10 cellular contexts compared by ENCODE assay signal in the genomic region with DNA sequence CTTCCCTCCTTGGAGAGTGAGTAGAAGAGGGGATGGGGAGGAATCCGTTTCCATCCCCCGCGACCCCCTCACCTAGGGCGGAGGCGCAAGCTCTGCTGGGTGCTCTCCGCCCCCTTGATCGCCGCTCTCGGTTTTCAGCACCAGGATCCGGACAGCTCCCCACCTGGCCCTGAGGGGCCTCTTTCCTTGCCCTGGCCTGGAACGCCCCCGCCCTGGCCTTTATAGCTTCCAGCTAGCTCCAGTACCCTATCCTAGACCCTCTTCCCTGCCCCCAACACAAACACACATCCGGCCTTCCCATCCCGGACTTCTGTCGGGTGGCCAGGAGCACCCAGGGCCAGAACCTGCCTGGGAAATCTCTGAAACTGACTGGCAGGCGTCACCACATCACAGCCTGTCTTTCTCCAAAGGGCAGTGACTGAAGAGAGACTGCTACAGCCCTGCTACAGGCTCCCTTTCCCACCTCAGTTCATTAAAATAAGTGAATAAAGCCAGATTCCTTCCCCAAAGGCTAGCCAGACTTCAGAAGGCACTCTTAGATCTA.
A peak's percentile ranks its signal among the peaks of the same experiment; 100 is the strongest.
DNase-seq lines count a peak whose midpoint lies in the region; ATAC-seq, FAIRE-seq and TF ChIP-seq lines count a peak whose summit lies in the region.
"Had no signal": no experiment of that assay in that cellular context is flagged by ENCODE, and none has a peak within 500 bp of the region (broad histone marks: within the 10 kb centered on the region; RNA-seq: fewer than 3 reads in every experiment).

No MANE protein-coding gene starts in this region.

- peak; percentile 39 for DNase-seq in AG08395 (ENCODE audit: low spot score)
- DNase-seq in GM23248: peak; percentile 46
- DNase-seq in K562 (ENCODE audit: extremely low read depth in 1 of 4, low spot score in 3 of 4): peak; percentile 61 to 86 (median 82)
- no peak for DNase-seq in left lung
- no peak for DNase-seq in NCI-H2029 treated with DMSO at 0.1 percent for 48 hours (lab: John Stamatoyannopoulos, UW)
- DNase-seq in epidermal melanocyte (ENCODE audit: insufficient read length, low spot score): no peak
- DNase-seq in Kasumi-1 (lab: John Stamatoyannopoulos, UW): no peak
- DNase-seq: NCI-H748 treated with DMSO at 0.1 percent for 48 hours had no signal

- H3K4me2 ChIP-seq in GM23248 (ENCODE audit: unreplicated experiment) (no peak overlapping the region), K562 (ENCODE audit: insufficient read depth, low read length) (no peak overlapping the region)

- in situ Hi-C loops in GM23248 (cut with MboI): no loop called here
- in situ Hi-C loops in K562 (cut with MboI): no loop called here

- H4K20me1 ChIP-seq in GM23248 (ENCODE audit: insufficient read depth) (no peaks in the 10 kb centered on the region), K562 (replicated peaks; ENCODE audit: control insufficient read depth, insufficient read depth, low read length) (peaks cover 14% of the 10 kb centered on the region)

- no peaks in the 10 kb centered on the region for H3K9me2 ChIP-seq in GM23248 (ENCODE audit: insufficient read depth)

- H3K9ac ChIP-seq in GM23248 (no peak overlapping the region), K562 (ENCODE audit: insufficient read depth in 1 of 2, low read depth in 2 of 2, low read length in 2 of 2) (no peak overlapping the region)

- intact Hi-C loops in K562 (cut with micrococcal nuclease): no loop called here
- intact Hi-C loops in left lung (cut with DNase I): no loop called here

- H3F3A ChIP-seq in GM23248 (ENCODE audit: insufficient read depth): peaks cover 12% of the 10 kb centered on the region

- H3K27me3 ChIP-seq in GM23248 (replicated peaks; ENCODE audit: insufficient read depth) (peaks cover 22% of the 10 kb centered on the region), K562 (ENCODE audit: control insufficient read depth in 2 of 2, insufficient read depth in 2 of 2, low read length in 2 of 2) (peaks cover 34 to 69% of the 10 kb centered on the region in 2 experiments), left lung (peaks cover 52 to 85% of the 10 kb centered on the region in 2 donors)

- peaks cover 4% of the 10 kb centered on the region for H3K9me1 ChIP-seq in K562 (ENCODE audit: control insufficient read depth, insufficient read depth, low read length)

- H3K4me3 ChIP-seq in GM23248 (no peak overlapping the region), K562 (no peak overlapping the region), left lung (no peak overlapping the region)
- H3K4me3 ChIP-seq: lung had no signal

- no peak for FAIRE-seq in K562 (lab: Jason Lieb, UNC)

- no peak overlapping the region for H3K27ac ChIP-seq in GM23248
- no peak overlapping the region for H3K27ac ChIP-seq in K562 (ENCODE audit: extremely low read depth, low read depth, low read length)
- H3K27ac ChIP-seq in left lung: no peak overlapping the region

- ATAC-seq in K562: peak; percentile 79
- peak; percentile 34 for ATAC-seq in left lung
- no peak for ATAC-seq in GM18517 (IDR thresholded peaks at IDR 0.05; ENCODE audit: unreplicated experiment)

- H2AFZ ChIP-seq in GM23248: no peak overlapping the region
- H2AFZ ChIP-seq in K562 (ENCODE audit: low read depth, low read length): no peak overlapping the region

- CTCF ChIA-PET in K562 (lab: Yijun Ruan, JAX; ENCODE audit: low intra/inter-chr PET ratio): no interaction called here

- TF ChIP-seq EP300 in K562 (IDR thresholded peaks at IDR 0.05; ENCODE audit: low read length): no peak

- POLR2A ChIA-PET in K562 (lab: Yijun Ruan, JAX): interaction anchor here (0.6 to 0.7 kb wide), 2 partner anchors 443 to 692 kb away, joined by 3 read pairs; no protein-coding TSS in a partner anchor

- TF ChIP-seq POLR2A in K562 (conservative IDR thresholded peaks at IDR 0.05): no peak

- H3K9me3 ChIP-seq in GM23248 (ENCODE audit: low read depth) (no peaks in the 10 kb centered on the region), K562 (replicated peaks; ENCODE audit: control insufficient read depth, insufficient read depth, low read depth, low read length) (no peaks in the 10 kb centered on the region), left lung (no peaks in the 10 kb centered on the region)

- no peak for TF ChIP-seq CTCF in K562 (IDR thresholded peaks at IDR 0.05 in 2 of 3, conservative IDR thresholded peaks at IDR 0.05 in 1 of 3; ENCODE audit: insufficient read depth in 2 of 3, low read depth in 1 of 3, low read length in 3 of 3)
- TF ChIP-seq CTCF in left lung (IDR thresholded peaks at IDR 0.05): no peak

- TF ChIP-seq RAD21 in K562 (CRISPR knock-in tag; conservative IDR thresholded peaks at IDR 0.05 in 1 of 2, IDR thresholded peaks at IDR 0.05 in 1 of 2): no peak

- H3K4me1 ChIP-seq in GM23248 (ENCODE audit: insufficient read depth) (peaks cover 20% of the 10 kb centered on the region), K562 (replicated peaks in 1 of 2; ENCODE audit: control insufficient read depth in 2 of 2, insufficient read depth in 2 of 2, low read length in 2 of 2) (peaks cover 0 to 24% of the 10 kb centered on the region in 2 experiments; a peak in 2 of 5 replicates), left lung (peaks cover 11 to 25% of the 10 kb centered on the region in 2 donors)

- 7 to 13% methylated on average over 13 to 16 of the region's 16 CpGs for WGBS in GM23248 (ENCODE audit: low coverage in 1 of 2, low lambda C conversion rate in 2 of 2, missing lambda C conversion rate in 2 of 2), 2 experiments
- WGBS in K562 (ENCODE audit: insufficient coverage, low coverage, missing lambda C conversion rate): 5% methylated on average over 16 of the region's 16 CpGs

- no peaks in the 10 kb centered on the region for H3K36me3 ChIP-seq in GM23248 (ENCODE audit: low read depth)
- no peaks in the 10 kb centered on the region for H3K36me3 ChIP-seq in K562 (ENCODE audit: control insufficient read depth, insufficient read depth, low read length)
- no peaks in the 10 kb centered on the region for H3K36me3 ChIP-seq in left lung

- no TSS peak for BruUV-seq in K562 (replicated peaks; lab: Mats Ljungman, UMichigan)

- H3K79me2 ChIP-seq in GM23248 (ENCODE audit: insufficient read depth) (no peaks in the 10 kb centered on the region), K562 (ENCODE audit: control insufficient read depth, insufficient read depth, low read length) (no peaks in the 10 kb centered on the region)

TF ChIP-seq in K562, 482 proteins besides CTCF, POLR2A, EP300 and RAD21 (continues in another document):
- TF ChIP-seq CBFA2T2 (conservative IDR thresholded peaks at IDR 0.05) (no peak), ZNF518B (CRISPR knock-in tag; IDR thresholded peaks at IDR 0.05) (no peak), ZNF263 (CRISPR knock-in tag; IDR thresholded peaks at IDR 0.05; ENCODE audit: borderline replicate concordance) (no peak), ATF7 (IDR thresholded peaks at IDR 0.05) (no peak), TSC22D4 (tag; IDR thresholded peaks at IDR 0.05) (no peak), ZNF174 (CRISPR knock-in tag; IDR thresholded peaks at IDR 0.05) (no peak), POLR3G (IDR thresholded peaks at IDR 0.05; ENCODE audit: extremely low read depth, insufficient read length, insufficient replicate concordance) (no peak), RB1 (IDR thresholded peaks at IDR 0.05; ENCODE audit: low read depth) (no peak), ZNF695 (CRISPR knock-in tag; IDR thresholded peaks at IDR 0.05) (no peak), ZNF316 (IDR thresholded peaks at IDR 0.05) (no peak), DDX20 (tag; IDR thresholded peaks at IDR 0.05; ENCODE audit: low read depth) (no peak), SP2 (IDR thresholded peaks at IDR 0.05; ENCODE audit: extremely low read depth, low read depth, low read length, poor library complexity, severe bottlenecking) (no peak), SRF (CRISPR knock-in tag; IDR thresholded peaks at IDR 0.05) (no peak)
- TF ChIP-seq, protein P1, sequence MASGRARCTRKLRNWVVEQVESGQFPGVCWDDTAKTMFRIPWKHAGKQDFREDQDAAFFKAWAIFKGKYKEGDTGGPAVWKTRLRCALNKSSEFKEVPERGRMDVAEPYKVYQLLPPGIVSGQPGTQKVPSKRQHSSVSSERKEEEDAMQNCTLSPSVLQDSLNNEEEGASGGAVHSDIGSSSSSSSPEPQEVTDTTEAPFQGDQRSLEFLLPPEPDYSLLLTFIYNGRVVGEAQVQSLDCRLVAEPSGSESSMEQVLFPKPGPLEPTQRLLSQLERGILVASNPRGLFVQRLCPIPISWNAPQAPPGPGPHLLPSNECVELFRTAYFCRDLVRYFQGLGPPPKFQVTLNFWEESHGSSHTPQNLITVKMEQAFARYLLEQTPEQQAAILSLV (tag; IDR thresholded peaks at IDR 0.05): no peak

Comparison
In these comparisons a context has a peak if more than half of its experiments do, and no peak if none do; other contexts are left out.
1. DNase-seq: peak in AG08395 (single experiment), GM23248 (single experiment) and K562 (4 of 4); none in left lung (0 of 2), NCI-H2029 treated with DMSO at 0.1 percent for 48 hours (single experiment), epidermal melanocyte (single experiment) and Kasumi-1 (0 of 2).